24 cellular contexts compared by ENCODE assay signal in genomic region chr6:155271145-155271544, GRCh38. TPM values are rescaled to one million over a fixed set of nuclear protein-coding genes. Genes with fewer than 3 reads are reported as not detected.
DNase-seq lines count a peak whose midpoint lies in the region; ATAC-seq and TF ChIP-seq lines count a peak whose summit lies in the region.
"Had no signal": no experiment of that assay in that cellular context is flagged by ENCODE, and none has a peak within 500 bp of the region (broad histone marks: within the 10 kb centered on the region; RNA-seq: fewer than 3 reads in every experiment).

No MANE protein-coding gene starts in this region.

- H3K27ac Mint-ChIP-seq in glutamatergic neuron (ENCODE audit: unreplicated experiment), result peak overlapping the region; percentile 96
- H3K27ac Mint-ChIP-seq: B cell; CD8-positive, alpha-beta T cell had no signal

- H3K9me3 ChIP-seq in left ventricle myocardium inferior (replicated peaks), result no peaks in the 10 kb centered on the region
- no peaks in the 10 kb centered on the region for H3K9me3 ChIP-seq in tibial nerve
- H3K9me3 ChIP-seq: A549, BLaER1, Caco-2, HAP-1 had no signal

- peaks cover 48% of the 10 kb centered on the region for H3K4me1 Mint-ChIP-seq in glutamatergic neuron (ENCODE audit: low read depth, unreplicated experiment)
- H3K4me1 Mint-ChIP-seq: B cell had no signal

- peaks cover 51% of the 10 kb centered on the region for H3K4me1 ChIP-seq in left ventricle myocardium inferior
- peaks cover 0 to 42% (median 23%) of the 10 kb centered on the region in 4 donors for H3K4me1 ChIP-seq in tibial nerve

- no peaks in the 10 kb centered on the region for H3K36me3 ChIP-seq in left ventricle myocardium inferior
- H3K36me3 ChIP-seq in tibial nerve, result no peaks in the 10 kb centered on the region

- TF ChIP-seq CTCF in left ventricle myocardium inferior (IDR thresholded peaks at IDR 0.05; ENCODE audit: borderline replicate concordance), result no peak
- TF ChIP-seq CTCF in dorsolateral prefrontal cortex (IDR thresholded peaks at IDR 0.05 in 54 of 56, conservative IDR thresholded peaks at IDR 0.05 in 2 of 56; ENCODE audit: low read depth in 1 of 56, partially characterized antibody in 56 of 56), result no peak
- no peak for TF ChIP-seq CTCF in glutamatergic neuron (IDR thresholded peaks at IDR 0.05; ENCODE audit: partially characterized antibody, unreplicated experiment)
- TF ChIP-seq CTCF in tibial nerve (IDR thresholded peaks at IDR 0.05), result no peak

- H3K4me3 Mint-ChIP-seq in glutamatergic neuron (ENCODE audit: unreplicated experiment), result no peak overlapping the region
- H3K4me3 Mint-ChIP-seq: B cell; CD4-positive, CD25-positive, alpha-beta regulatory T cell; CD8-positive, alpha-beta T cell; HFFc6 had no signal

- no peaks in the 10 kb centered on the region for H3K36me3 Mint-ChIP-seq in glutamatergic neuron (ENCODE audit: unreplicated experiment)

- peak overlapping the region; percentile 80 for H3K27ac ChIP-seq in left ventricle myocardium inferior (replicated peaks)
- peak overlapping the region in 58 of 59 donors; percentile 59 to 99 (median 94) for H3K27ac ChIP-seq in dorsolateral prefrontal cortex
- peak overlapping the region in 3 of 4 donors; percentile 5 to 84 (median 74) for H3K27ac ChIP-seq in tibial nerve
- H3K27ac ChIP-seq: A549, BLaER1, C4-2B had no signal

- H3K27me3 ChIP-seq in left ventricle myocardium inferior (ENCODE audit: low read depth) (no peaks in the 10 kb centered on the region), dorsolateral prefrontal cortex (no peaks in the 10 kb centered on the region), tibial nerve (no peaks in the 10 kb centered on the region)
- H3K27me3 ChIP-seq: BLaER1 had no signal

- H3K4me3 ChIP-seq in left ventricle myocardium inferior (no peak overlapping the region), dorsolateral prefrontal cortex (peak overlapping the region in 1 of 59 donors; percentile 1), tibial nerve (no peak overlapping the region)
- H3K4me3 ChIP-seq: A549, BLaER1, GM12878, HAP-1 had no signal

- no peak for DNase-seq in left ventricle myocardium inferior
- no peak for DNase-seq in cardiac septum (ENCODE audit: low spot score)
- DNase-seq in dorsolateral prefrontal cortex, result no peak
- no peak for DNase-seq in glutamatergic neuron
- no peak for DNase-seq in tibial nerve (ENCODE audit: low spot score in 2 of 2)
- no peak for DNase-seq in NCI-H128 (lab: John Stamatoyannopoulos, UW; ENCODE audit: unreplicated experiment)
- no peak for DNase-seq in SIG-M5 (lab: John Stamatoyannopoulos, UW)
- DNase-seq: 8988T; Caco-2; CD4-positive, CD25-positive, alpha-beta regulatory T cell; CD8-positive, alpha-beta T cell; DMS 273 treated with DMSO at 0.1 percent for 48 hours; DMS79; EL; GDM1; GOT3; HFFc6 had no signal

- no peak for ATAC-seq in GM18868 (IDR thresholded peaks at IDR 0.05; ENCODE audit: unreplicated experiment)
- ATAC-seq: A549; CD8-positive, alpha-beta T cell; GM12878 had no signal

- intact Hi-C loops in left ventricle myocardium inferior (cut with micrococcal nuclease), result no loop called here
- intact Hi-C loops in cardiac septum (cut with DNase I), result no loop called here
- intact Hi-C loops in dorsolateral prefrontal cortex (cut with DNase I), result no loop called here

- H3K27me3 Mint-ChIP-seq in glutamatergic neuron (ENCODE audit: unreplicated experiment), result no peaks in the 10 kb centered on the region
- H3K27me3 Mint-ChIP-seq: B cell; CD4-positive, CD25-positive, alpha-beta regulatory T cell had no signal

- TF ChIP-seq EP300 in tibial nerve (IDR thresholded peaks at IDR 0.05), result no peak

- peaks cover 3% of the 10 kb centered on the region for H3K9me3 Mint-ChIP-seq in glutamatergic neuron (ENCODE audit: unreplicated experiment)
- H3K9me3 Mint-ChIP-seq: CD4-positive, CD25-positive, alpha-beta regulatory T cell; CD8-positive, alpha-beta T cell; HFFc6 had no signal

- no peak for TF ChIP-seq POLR2A in tibial nerve (IDR thresholded peaks at IDR 0.05)

RNA-seq across cellular contexts. Expression of gene CLDN20, which starts 7.3 kb away (rescaled TPM):
- total RNA-seq in left ventricle myocardium inferior (not detected), cardiac septum (not detected), dorsolateral prefrontal cortex (1 to 10 TPM in 23 of 120 experiments, under 1 TPM in 60, not detected in 37; 0.32 to 1.8 (median 0.77) TPM), glutamatergic neuron (ENCODE audit: unreplicated experiment) (not detected), tibial nerve (1 to 10 TPM; 1.5 to 4.4 (median 3.3) TPM)
- total RNA-seq: B cell; Caco-2; CD4-positive, CD25-positive, alpha-beta regulatory T cell; CD8-positive, alpha-beta T cell; GM12878; HFFc6 had no signal

RNA-seq across cellular contexts. Expression of gene TFB1M, which starts 43.1 kb away (rescaled TPM):
- total RNA-seq in left ventricle myocardium inferior (18.8 TPM), cardiac septum (15.1 TPM), dorsolateral prefrontal cortex (10 to 100 TPM; 16.1 to 42.1 (median 25.9) TPM), glutamatergic neuron (ENCODE audit: unreplicated experiment) (36.8 TPM), tibial nerve (10 to 100 TPM; 21.4 to 52.7 (median 22.1) TPM)
